ENCODE assay signal across 8 cellular contexts in the genomic region with DNA sequence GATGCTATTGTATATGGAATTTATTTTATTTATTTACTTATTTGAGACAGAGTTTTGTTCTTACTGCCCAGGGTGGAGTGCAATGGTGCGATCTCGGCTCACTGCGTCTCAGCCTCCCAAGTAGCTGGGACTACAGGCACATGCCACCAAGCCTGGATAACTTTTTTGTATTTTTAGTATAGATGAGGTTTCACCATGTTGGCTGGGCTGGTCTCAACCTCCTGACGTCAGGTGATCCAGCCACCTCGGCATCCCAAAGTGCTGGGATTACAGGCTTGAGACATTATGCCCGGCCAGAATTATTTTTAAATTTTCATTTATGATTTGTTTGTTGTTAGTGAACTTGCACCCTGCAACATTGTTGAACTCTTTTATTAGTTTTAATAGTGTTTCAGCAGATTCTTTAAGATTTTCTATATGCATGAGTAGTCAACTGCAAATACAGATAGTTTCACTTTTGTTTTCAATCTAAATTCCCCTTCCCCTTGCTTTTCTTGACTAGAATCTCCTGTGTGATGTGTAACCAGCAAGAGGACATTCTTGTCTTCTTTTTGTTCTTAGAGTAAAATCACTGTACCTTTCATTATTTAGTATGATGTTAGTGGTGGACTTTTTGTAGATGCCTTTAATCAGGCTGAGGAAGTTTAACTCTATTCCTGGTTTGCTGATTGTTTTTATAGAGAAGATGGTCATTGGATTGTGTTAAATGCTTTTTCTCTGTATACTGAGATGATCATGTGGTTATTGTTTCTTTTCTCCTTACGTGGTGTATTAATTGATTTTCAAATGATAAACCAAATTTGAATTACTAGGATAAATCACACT. TPM values are rescaled to one million over a fixed set of nuclear protein-coding genes. Genes with fewer than 3 reads are reported as not detected.
DNase-seq lines count a peak whose midpoint lies in the region; ATAC-seq and TF ChIP-seq lines count a peak whose summit lies in the region.

No MANE protein-coding gene starts in this region.

- H3K79me2 ChIP-seq in DND-41 (ENCODE audit: insufficient read depth, low read length), result peaks cover 38% of the 10 kb centered on the region

- no peaks in the 10 kb centered on the region for H3K27me3 Mint-ChIP-seq in central memory CD8-positive, alpha-beta T cell

- POLR2A ChIA-PET in HEK293T (lab: Yijun Ruan, JAX), result no interaction called here

- peaks cover 43% of the 10 kb centered on the region for H3K36me3 Mint-ChIP-seq in central memory CD8-positive, alpha-beta T cell (ENCODE audit: insufficient read depth)

- H3K4me1 Mint-ChIP-seq in central memory CD8-positive, alpha-beta T cell, result peaks cover 31% of the 10 kb centered on the region

- H3K4me2 ChIP-seq in DND-41 (ENCODE audit: insufficient read depth, low read length), result peak overlapping the region; percentile 66

- DNase-seq in DND-41, result peak; percentile 47
- no peak for DNase-seq in central memory CD8-positive, alpha-beta T cell (ENCODE audit: low spot score in 2 of 2)
- no peak for DNase-seq in HCEC 1CT
- no peak for DNase-seq in left cardiac atrium
- no peak for DNase-seq in activated gamma-delta T cell (lab: John Stamatoyannopoulos, UW)
- no peak for DNase-seq in HEK293T (ENCODE audit: extremely low spot score)

- peak overlapping the region; percentile 72 for H2AFZ ChIP-seq in DND-41 (ENCODE audit: low read depth, low read length)

- H3K4me1 ChIP-seq in DND-41 (ENCODE audit: insufficient read depth, low read length), result peaks cover 37% of the 10 kb centered on the region

- TF ChIP-seq CTCF in DND-41 (IDR thresholded peaks at IDR 0.05; ENCODE audit: borderline replicate concordance, extremely low read depth, low read length, poor library complexity, severe bottlenecking), result no peak

- H3K27ac Mint-ChIP-seq in central memory CD8-positive, alpha-beta T cell (ENCODE audit: low read depth), result peak overlapping the region; percentile 94

- peak overlapping the region; percentile 69 for H3K4me3 Mint-ChIP-seq in central memory CD8-positive, alpha-beta T cell

- H3K9ac ChIP-seq in DND-41 (ENCODE audit: low read depth, low read length), result peak overlapping the region; percentile 57

- intact Hi-C loops in left cardiac atrium (cut with DNase I), result no loop called here

- H3K36me3 ChIP-seq in DND-41 (ENCODE audit: insufficient read depth, low read length), result peaks cover 40% of the 10 kb centered on the region

- CTCF ChIA-PET in HEK293T (lab: Yijun Ruan, JAX), result no interaction called here

- no peaks in the 10 kb centered on the region for H3K9me3 Mint-ChIP-seq in central memory CD8-positive, alpha-beta T cell

- peak overlapping the region; percentile 94 for H3K27ac ChIP-seq in DND-41 (ENCODE audit: low read length)

- no peaks in the 10 kb centered on the region for H4K20me1 ChIP-seq in DND-41 (ENCODE audit: insufficient read depth, low read length)

- no peaks in the 10 kb centered on the region for H3K9me3 ChIP-seq in DND-41 (ENCODE audit: insufficient read depth, low read length, severe bottlenecking)

- ATAC-seq in DND-41 (ENCODE audit: insufficient read depth, low read depth) (peak; percentile 87), GM19452 (IDR thresholded peaks at IDR 0.05; ENCODE audit: unreplicated experiment) (peak; percentile 93), HG03378 (IDR thresholded peaks at IDR 0.05; ENCODE audit: unreplicated experiment) (peak; percentile 94), left cardiac atrium (no peak)
- peak; percentile 73 for ATAC-seq in central memory CD8-positive, alpha-beta T cell (replicated peaks; ENCODE audit: extremely low read depth, poor library complexity, severe bottlenecking)

- peak overlapping the region; percentile 4 to 53; a peak in 3 of 4 replicates for H3K4me3 ChIP-seq in DND-41 (ENCODE audit: low read depth in 1 of 2, low read length in 2 of 2)

- H3K27me3 ChIP-seq in DND-41 (ENCODE audit: insufficient read depth, low read length, poor library complexity), result no peaks in the 10 kb centered on the region

TF ChIP-seq in HEK293T, 16 proteins besides CTCF, POLR2A, EP300 and RAD21:
- TF ChIP-seq NFRKB (IDR thresholded peaks at IDR 0.05) (no peak), ELF4 (IDR thresholded peaks at IDR 0.05) (no peak), CTBP1 (IDR thresholded peaks at IDR 0.05; ENCODE audit: borderline replicate concordance) (no peak), FOXM1 (IDR thresholded peaks at IDR 0.05; ENCODE audit: borderline replicate concordance) (no peak), FOXA1 (IDR thresholded peaks at IDR 0.05) (no peak), ARNT (IDR thresholded peaks at IDR 0.05) (no peak), ZNF384 (IDR thresholded peaks at IDR 0.05) (no peak), HDGF (IDR thresholded peaks at IDR 0.05; ENCODE audit: borderline replicate concordance) (no peak), SP1 (IDR thresholded peaks at IDR 0.05) (no peak), L3MBTL2 (conservative IDR thresholded peaks at IDR 0.05) (no peak), LEF1 (IDR thresholded peaks at IDR 0.05; ENCODE audit: borderline replicate concordance) (no peak), BHLHE40 (IDR thresholded peaks at IDR 0.05; ENCODE audit: borderline replicate concordance) (no peak), FOXK2 (IDR thresholded peaks at IDR 0.05) (no peak), TARDBP (IDR thresholded peaks at IDR 0.05) (no peak), SUZ12 (IDR thresholded peaks at IDR 0.05) (no peak)
- TF ChIP-seq, protein P1, sequence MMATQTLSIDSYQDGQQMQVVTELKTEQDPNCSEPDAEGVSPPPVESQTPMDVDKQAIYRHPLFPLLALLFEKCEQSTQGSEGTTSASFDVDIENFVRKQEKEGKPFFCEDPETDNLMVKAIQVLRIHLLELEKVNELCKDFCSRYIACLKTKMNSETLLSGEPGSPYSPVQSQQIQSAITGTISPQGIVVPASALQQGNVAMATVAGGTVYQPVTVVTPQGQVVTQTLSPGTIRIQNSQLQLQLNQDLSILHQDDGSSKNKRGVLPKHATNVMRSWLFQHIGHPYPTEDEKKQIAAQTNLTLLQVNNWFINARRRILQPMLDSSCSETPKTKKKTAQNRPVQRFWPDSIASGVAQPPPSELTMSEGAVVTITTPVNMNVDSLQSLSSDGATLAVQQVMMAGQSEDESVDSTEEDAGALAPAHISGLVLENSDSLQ (IDR thresholded peaks at IDR 0.05), result no peak

RNA-seq across cellular contexts. Expression of a gene that starts 27.8 kb away (rescaled TPM):
- 10 to 100 TPM; 16.8 to 22.7 TPM for total RNA-seq in left cardiac atrium

RNA-seq across cellular contexts. Expression of a gene that starts 55.8 kb away (rescaled TPM):
- total RNA-seq in left cardiac atrium, result 1 to 10 TPM; 8.1 to 9.2 TPM

Comparison
In these comparisons a context has a peak if more than half of its experiments do, and no peak if none do; other contexts are left out.
1. ATAC-seq: peak in DND-41 (single experiment), GM19452 (single experiment), HG03378 (single experiment) and central memory CD8-positive, alpha-beta T cell (single experiment); none in left cardiac atrium (0 of 2).